Comparison of ENCODE assay signal across 8 cellular contexts in genomic region chr5:55923177-55923872, GRCh38.
DNase-seq lines count a peak whose midpoint lies in the region; ATAC-seq, FAIRE-seq and TF ChIP-seq lines count a peak whose summit lies in the region.

No MANE protein-coding gene starts in this region.

- peak overlapping the region in 1 of 2 donors; percentile 35 for H3K9ac ChIP-seq in kidney (ENCODE audit: low read length in 2 of 2)

- H3K27me3 ChIP-seq in upper lobe of right lung: no peaks in the 10 kb centered on the region

- H3K4me1 Mint-ChIP-seq in WTC11: peaks cover 16% of the 10 kb centered on the region

- no peaks in the 10 kb centered on the region for H3K9me3 ChIP-seq in kidney (ENCODE audit: control insufficient read depth in 1 of 2, low read length in 2 of 2)
- no peaks in the 10 kb centered on the region for H3K9me3 ChIP-seq in upper lobe of right lung

- 0 out of 2 replicates have a peak, but pooled peaks cover 3% of the 10 kb centered on the region for H3K9me3 Mint-ChIP-seq in WTC11

- H3K4me3 Mint-ChIP-seq in WTC11: no peak overlapping the region

- POLR2A ChIA-PET in WTC11 (lab: Charles Lee): no interaction called here

- peak overlapping the region; percentile 3 to 10 for H3K27ac ChIP-seq in kidney (ENCODE audit: low read depth in 2 of 2, low read length in 2 of 2)
- H3K27ac ChIP-seq in upper lobe of right lung: peak overlapping the region; percentile 31

- H3K4me1 ChIP-seq in kidney (ENCODE audit: control insufficient read depth in 1 of 2, insufficient read depth in 1 of 2, low read depth in 1 of 2, low read length in 2 of 2): peaks cover 0 to 2% of the 10 kb centered on the region in 2 donors
- peaks cover 11% of the 10 kb centered on the region for H3K4me1 ChIP-seq in upper lobe of right lung

- CTCF ChIA-PET in WTC11 (lab: Charles Lee): interaction anchor here (1.4 kb wide), 1 partner anchor 13 kb away, joined by 8 read pairs; no protein-coding TSS in a partner anchor

- H3K36me3 ChIP-seq in kidney (ENCODE audit: control insufficient read depth in 1 of 2, insufficient read depth in 2 of 2, low read length in 2 of 2): no peaks in the 10 kb centered on the region
- H3K36me3 ChIP-seq in upper lobe of right lung: no peaks in the 10 kb centered on the region

- intact Hi-C loops in kidney (cut with DNase I) (no loop called here), upper lobe of right lung (cut with DNase I) (no loop called here)

- H3K27me3 Mint-ChIP-seq in WTC11 (ENCODE audit: low read depth): no peaks in the 10 kb centered on the region

- ATAC-seq in WTC11: peak; percentile 81
- peak; percentile 45 for ATAC-seq in upper lobe of right lung
- no peak for ATAC-seq in HG03025 (IDR thresholded peaks at IDR 0.05; ENCODE audit: low FRiP score, unreplicated experiment)
- no peak for ATAC-seq in GM21526 (IDR thresholded peaks at IDR 0.05; ENCODE audit: low FRiP score, unreplicated experiment)

- H3K36me3 Mint-ChIP-seq in WTC11: no peaks in the 10 kb centered on the region

- no peak overlapping the region for H3K27ac Mint-ChIP-seq in WTC11

- TF ChIP-seq CTCF in WTC11 (IDR thresholded peaks at IDR 0.05): no peak
- TF ChIP-seq CTCF in kidney (IDR thresholded peaks at IDR 0.05; ENCODE audit: borderline replicate concordance, extremely low read depth, insufficient read depth): no peak
- TF ChIP-seq CTCF in upper lobe of right lung (IDR thresholded peaks at IDR 0.05): no peak

- no peak for FAIRE-seq in kidney (lab: Jason Lieb, UNC)

- peak; percentile 45 for DNase-seq in stimulated activated CD4-positive, alpha-beta T cell treated with anti-CD3 and anti-CD28 coated beads, Interleukin-15, amount 100 ng/mL, for 24 hours
- no peak for DNase-seq in stimulated activated CD4-positive, alpha-beta T cell treated with anti-CD3 and anti-CD28 coated beads, Interleukin-2, amount 100 ng/mL, for 24 hours
- DNase-seq in WTC11 (ENCODE audit: low spot score) (peak; percentile 36), kidney (no peak), upper lobe of right lung (no peak), GDM1 (lab: John Stamatoyannopoulos, UW) (no peak)

- H3K4me3 ChIP-seq in kidney (ENCODE audit: low read length in 2 of 2) (peak overlapping the region in 1 of 2 donors; percentile 38), upper lobe of right lung (peak overlapping the region; percentile 55)

TF ChIP-seq in WTC11, 78 proteins besides CTCF, POLR2A, EP300 and RAD21:
- TF ChIP-seq, protein P1, sequence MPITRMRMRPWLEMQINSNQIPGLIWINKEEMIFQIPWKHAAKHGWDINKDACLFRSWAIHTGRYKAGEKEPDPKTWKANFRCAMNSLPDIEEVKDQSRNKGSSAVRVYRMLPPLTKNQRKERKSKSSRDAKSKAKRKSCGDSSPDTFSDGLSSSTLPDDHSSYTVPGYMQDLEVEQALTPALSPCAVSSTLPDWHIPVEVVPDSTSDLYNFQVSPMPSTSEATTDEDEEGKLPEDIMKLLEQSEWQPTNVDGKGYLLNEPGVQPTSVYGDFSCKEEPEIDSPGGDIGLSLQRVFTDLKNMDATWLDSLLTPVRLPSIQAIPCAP (CRISPR knock-in tag; IDR thresholded peaks at IDR 0.05): no peak
- no peak for TF ChIP-seq ZNF121 (CRISPR knock-in tag; IDR thresholded peaks at IDR 0.05)
- no peak for TF ChIP-seq IRF2 (CRISPR knock-in tag; IDR thresholded peaks at IDR 0.05; ENCODE audit: borderline replicate concordance, low read depth)
- no peak for TF ChIP-seq JUN (CRISPR knock-in tag; IDR thresholded peaks at IDR 0.05)
- TF ChIP-seq FOXP4 (CRISPR knock-in tag; IDR thresholded peaks at IDR 0.05): no peak
- no peak for TF ChIP-seq PRRX2 (CRISPR knock-in tag; IDR thresholded peaks at IDR 0.05)
- no peak for TF ChIP-seq MYBL2 (CRISPR knock-in tag; IDR thresholded peaks at IDR 0.05)
- TF ChIP-seq ESRRA (CRISPR knock-in tag; IDR thresholded peaks at IDR 0.05; ENCODE audit: borderline replicate concordance): no peak
- TF ChIP-seq, protein P2, sequence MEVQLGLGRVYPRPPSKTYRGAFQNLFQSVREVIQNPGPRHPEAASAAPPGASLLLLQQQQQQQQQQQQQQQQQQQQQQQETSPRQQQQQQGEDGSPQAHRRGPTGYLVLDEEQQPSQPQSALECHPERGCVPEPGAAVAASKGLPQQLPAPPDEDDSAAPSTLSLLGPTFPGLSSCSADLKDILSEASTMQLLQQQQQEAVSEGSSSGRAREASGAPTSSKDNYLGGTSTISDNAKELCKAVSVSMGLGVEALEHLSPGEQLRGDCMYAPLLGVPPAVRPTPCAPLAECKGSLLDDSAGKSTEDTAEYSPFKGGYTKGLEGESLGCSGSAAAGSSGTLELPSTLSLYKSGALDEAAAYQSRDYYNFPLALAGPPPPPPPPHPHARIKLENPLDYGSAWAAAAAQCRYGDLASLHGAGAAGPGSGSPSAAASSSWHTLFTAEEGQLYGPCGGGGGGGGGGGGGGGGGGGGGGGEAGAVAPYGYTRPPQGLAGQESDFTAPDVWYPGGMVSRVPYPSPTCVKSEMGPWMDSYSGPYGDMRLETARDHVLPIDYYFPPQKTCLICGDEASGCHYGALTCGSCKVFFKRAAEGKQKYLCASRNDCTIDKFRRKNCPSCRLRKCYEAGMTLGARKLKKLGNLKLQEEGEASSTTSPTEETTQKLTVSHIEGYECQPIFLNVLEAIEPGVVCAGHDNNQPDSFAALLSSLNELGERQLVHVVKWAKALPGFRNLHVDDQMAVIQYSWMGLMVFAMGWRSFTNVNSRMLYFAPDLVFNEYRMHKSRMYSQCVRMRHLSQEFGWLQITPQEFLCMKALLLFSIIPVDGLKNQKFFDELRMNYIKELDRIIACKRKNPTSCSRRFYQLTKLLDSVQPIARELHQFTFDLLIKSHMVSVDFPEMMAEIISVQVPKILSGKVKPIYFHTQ (CRISPR knock-in tag; IDR thresholded peaks at IDR 0.05): no peak
- no peak for TF ChIP-seq HMGXB4 (CRISPR knock-in tag; IDR thresholded peaks at IDR 0.05)

Comparison
In these comparisons a context has a peak if more than half of its experiments do, and no peak if none do; other contexts are left out.
1. DNase-seq: peak in stimulated activated CD4-positive, alpha-beta T cell treated with anti-CD3 and anti-CD28 coated beads, Interleukin-15, amount 100 ng/mL, for 24 hours (single experiment) and WTC11 (single experiment); none in stimulated activated CD4-positive, alpha-beta T cell treated with anti-CD3 and anti-CD28 coated beads, Interleukin-2, amount 100 ng/mL, for 24 hours (0 of 2), kidney (single experiment), upper lobe of right lung (single experiment) and GDM1 (single experiment).
2. ATAC-seq: peak in WTC11 (single experiment) and upper lobe of right lung (single experiment); none in HG03025 (single experiment) and GM21526 (single experiment).